25 cellular contexts compared by ENCODE assay signal in the genomic region with DNA sequence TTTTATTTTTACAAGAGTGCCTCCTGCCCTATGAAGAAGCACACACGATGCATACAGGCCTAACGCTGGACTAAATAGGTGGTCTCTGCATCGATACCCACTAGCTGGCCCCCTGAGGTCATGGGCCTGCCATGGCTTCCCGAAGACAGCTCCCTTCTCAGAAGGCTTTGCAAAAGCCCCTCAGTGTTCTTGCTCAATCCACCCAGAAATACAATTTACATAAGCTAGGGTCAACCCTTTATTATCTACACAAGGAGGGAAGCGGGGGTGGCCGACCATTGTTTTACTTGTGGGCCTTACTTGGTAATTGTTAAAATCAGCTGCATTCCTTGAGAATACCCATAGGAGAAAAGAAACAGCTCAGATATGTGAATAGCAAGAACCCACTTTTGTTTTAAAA. TPM values are rescaled to one million over a fixed set of nuclear protein-coding genes. Genes with fewer than 3 reads are reported as not detected.
DNase-seq lines count a peak whose midpoint lies in the region; ATAC-seq, FAIRE-seq and TF ChIP-seq lines count a peak whose summit lies in the region.
"Had no signal": no experiment of that assay in that cellular context is flagged by ENCODE, and none has a peak within 500 bp of the region (broad histone marks: within the 10 kb centered on the region; RNA-seq: fewer than 3 reads in every experiment).

No MANE protein-coding gene starts in this region.

- H3K56ac ChIP-seq in H1 (replicated peaks; ENCODE audit: insufficient read length, low read depth, low read length) = no peak overlapping the region

- H2BK5ac ChIP-seq in H1 (ENCODE audit: low read depth, low read length) = no peak overlapping the region; the same call in 1 of the 2 replicates
- H2BK5ac ChIP-seq in neuronal stem cell (ENCODE audit: low read length) = no peak overlapping the region

- H4K91ac ChIP-seq in H1 (replicated peaks; ENCODE audit: insufficient read length, low read length) (peak overlapping the region; percentile 73), neuronal stem cell (ENCODE audit: low read depth, low read length, poor library complexity) (no peak overlapping the region)

- no peak for TF ChIP-seq POLR2A in H1 (IDR thresholded peaks at IDR 0.05; ENCODE audit: control extremely low read depth in 1 of 2, low read depth in 2 of 2, low read length in 2 of 2)

- no peaks in the 10 kb centered on the region for H3K23me2 ChIP-seq in H1 (ENCODE audit: low read depth, low read length)

- no peak for ATAC-seq in HG03159 (IDR thresholded peaks at IDR 0.05; ENCODE audit: unreplicated experiment)
- ATAC-seq: body of pancreas, gastrocnemius medialis had no signal

- peak overlapping the region; percentile 72 for H3K27ac Mint-ChIP-seq in activated T-cell treated with anti-CD3 and anti-CD28 coated beads, Interleukin-2, amount 50 U/mL, for 24 hours

- no peaks in the 10 kb centered on the region for H3K27me3 Mint-ChIP-seq in activated T-cell treated with anti-CD3 and anti-CD28 coated beads, Interleukin-2, amount 50 U/mL, for 24 hours
- H3K27me3 Mint-ChIP-seq: activated CD4-positive, alpha-beta memory T cell treated with anti-CD3 and anti-CD28 coated beads for 36 hours; IgD-negative memory B cell had no signal

- no peak overlapping the region for H4K5ac ChIP-seq in H1 (ENCODE audit: insufficient read length, low read depth, low read length)

- peaks cover 3% of the 10 kb centered on the region in 2 experiments for H4K20me1 ChIP-seq in H1 (replicated peaks in 1 of 2; ENCODE audit: control insufficient read depth in 1 of 2, insufficient read depth in 2 of 2, low read length in 2 of 2)

- POLR2A ChIA-PET in H1 (lab: Charles Lee; ENCODE audit: partially characterized antibody) (interaction anchor here (0.6 to 1.4 kb wide), 5 partner anchors 12 to 107 kb away, joined by 3 to 4 read pairs (median 3); no protein-coding TSS in a partner anchor), RWPE1 (lab: Yijun Ruan, JAX; ENCODE audit: low non-redundant PET) (no interaction called here)

- TF ChIP-seq EP300 in H1 (IDR thresholded peaks at IDR 0.05; ENCODE audit: borderline replicate concordance in 1 of 2, low read depth in 2 of 2, low read length in 2 of 2) = no peak

- H2BK12ac ChIP-seq in H1 (ENCODE audit: low read depth, low read length) (peak overlapping the region; percentile 88; the same call in 1 of the 2 replicates), neuronal stem cell (ENCODE audit: low read length) (no peak overlapping the region)

- no peak for FAIRE-seq in H1 (lab: Jason Lieb, UNC)

- no peaks in the 10 kb centered on the region for H3K9me3 ChIP-seq in HUES64 (ENCODE audit: insufficient read depth, low read depth, low read length)
- no peaks in the 10 kb centered on the region for H3K9me3 ChIP-seq in H1 (ENCODE audit: insufficient read depth in 2 of 2, low read depth in 1 of 2, low read length in 1 of 2)
- H3K9me3 ChIP-seq in neuronal stem cell (replicated peaks in 1 of 2; ENCODE audit: control insufficient read depth in 2 of 2, insufficient read depth in 1 of 2, low read depth in 1 of 2, low read length in 2 of 2) = no peaks in the 10 kb centered on the region
- H3K9me3 ChIP-seq: body of pancreas, gastrocnemius medialis, SK-N-SH, spleen, thoracic aorta had no signal

- H3K23ac ChIP-seq in H1 (ENCODE audit: insufficient read length) (no peak overlapping the region), neuronal stem cell (ENCODE audit: low read depth, low read length, poor library complexity) (no peak overlapping the region)

- no peak overlapping the region for H2BK20ac ChIP-seq in H1 (ENCODE audit: low read length)

- peaks cover 55% of the 10 kb centered on the region for H3K36me3 Mint-ChIP-seq in activated T-cell treated with anti-CD3 and anti-CD28 coated beads, Interleukin-2, amount 50 U/mL, for 24 hours (ENCODE audit: low read depth)

- CTCF ChIA-PET in H1 (lab: Charles Lee; ENCODE audit: partially characterized antibody) = interaction anchor here (0.8 to 2.2 kb wide), 11 partner anchors 8 to 121 kb away, joined by 3 to 11 read pairs (median 4); no protein-coding TSS in a partner anchor
- CTCF ChIA-PET in RWPE1 (lab: Yijun Ruan, JAX) = interaction anchor here (0.6 kb wide), 1 partner anchor 56 kb away, joined by 3 read pairs; no protein-coding TSS in a partner anchor

- H3K27me3 ChIP-seq in HUES64 (ENCODE audit: insufficient read depth, low read length) = no peaks in the 10 kb centered on the region
- H3K27me3 ChIP-seq in H1 (replicated peaks in 1 of 4; ENCODE audit: control insufficient read depth in 3 of 4, extremely low read depth in 1 of 4, insufficient read depth in 3 of 4, low read length in 3 of 4) = peaks cover 0 to 1% (median 0%) of the 10 kb centered on the region in 4 experiments; a peak in 1 of 7 replicates
- H3K27me3 ChIP-seq in neuronal stem cell (ENCODE audit: control insufficient read depth in 3 of 3, insufficient read depth in 3 of 3, low read depth in 1 of 3, low read length in 3 of 3) = no peaks in the 10 kb centered on the region
- H3K27me3 ChIP-seq: body of pancreas, gastrocnemius medialis, spleen had no signal

- H2AFZ ChIP-seq in H1 (ENCODE audit: low read length) (no peak overlapping the region), neuronal stem cell (ENCODE audit: low read length) (no peak overlapping the region)

- TF ChIP-seq RAD21 in H1 (IDR thresholded peaks at IDR 0.05 in 1 of 2, conservative IDR thresholded peaks at IDR 0.05 in 1 of 2; ENCODE audit: low read depth in 2 of 2, low read length in 2 of 2) = no peak

- H2AK5ac ChIP-seq in H1 (ENCODE audit: low read depth, low read length) = no peak overlapping the region
- H2AK5ac ChIP-seq in neuronal stem cell (ENCODE audit: low read depth, low read length) = no peak overlapping the region

- H3K4me3 Mint-ChIP-seq in activated T-cell treated with anti-CD3 and anti-CD28 coated beads, Interleukin-2, amount 50 U/mL, for 24 hours = no peak overlapping the region
- H3K4me3 Mint-ChIP-seq: activated CD4-positive, alpha-beta memory T cell treated with anti-CD3 and anti-CD28 coated beads for 36 hours; activated T-cell treated with anti-CD3 and anti-CD28 coated beads, Interleukin-2, amount 50 U/mL, for 4 hours; IgD-negative memory B cell had no signal

- H2BK120ac ChIP-seq in H1 (replicated peaks; ENCODE audit: low read depth, low read length) (no peak overlapping the region), neuronal stem cell (ENCODE audit: low read depth, low read length) (no peak overlapping the region)

- H3K79me1 ChIP-seq in H1 (ENCODE audit: low read depth, low read length) (peaks cover 10% of the 10 kb centered on the region), neuronal stem cell (ENCODE audit: low read depth, low read length) (peaks cover 6% of the 10 kb centered on the region)

- H3K9me3 Mint-ChIP-seq in activated T-cell treated with anti-CD3 and anti-CD28 coated beads, Interleukin-2, amount 50 U/mL, for 24 hours = no peaks in the 10 kb centered on the region
- H3K9me3 Mint-ChIP-seq: activated CD4-positive, alpha-beta memory T cell treated with anti-CD3 and anti-CD28 coated beads for 36 hours; activated T-cell treated with anti-CD3 and anti-CD28 coated beads, Interleukin-2, amount 50 U/mL, for 4 hours; IgD-negative memory B cell had no signal

- DNase-seq in activated T-cell treated with anti-CD3 and anti-CD28 coated beads, Interleukin-2, amount 50 U/mL, for 24 hours = no peak
- no peak for DNase-seq in activated T-cell treated with anti-CD3 and anti-CD28 coated beads, Interleukin-2, amount 50 U/mL, for 1 hour
- DNase-seq in H1 (ENCODE audit: low read depth in 1 of 2, low spot score in 2 of 2) (no peak), neuronal stem cell (ENCODE audit: low spot score) (peak; percentile 20), RWPE1 (ENCODE audit: low spot score) (no peak), NCI-H526 treated with DMSO at 0.1 percent for 48 hours (lab: John Stamatoyannopoulos, UW) (no peak)
- DNase-seq: 8988T; activated T-cell treated with anti-CD3 and anti-CD28 coated beads, Interleukin-2, amount 50 U/mL, for 4 hours; body of pancreas; Calu3; effector CD8-positive, alpha-beta T cell; erythroblast; gastrocnemius medialis; NCI-H1417; NCI-H524 treated with DMSO at 0.1 percent for 48 hours; SK-N-SH; spleen; stimulated activated CD4-positive, alpha-beta T cell treated with anti-CD3 and anti-CD28 coated beads, Interleukin-4, amount 100 ng/mL, for 1 hour; stimulated activated naive CD4-positive, alpha-beta T cell had no signal

- H3K27ac ChIP-seq in HUES64 (ENCODE audit: low read depth, low read length) (peak overlapping the region; percentile 85), H1 (ENCODE audit: low read depth, low read length) (no peak overlapping the region), neuronal stem cell (replicated peaks; ENCODE audit: low read length) (no peak overlapping the region), RWPE1 (no peak overlapping the region)
- H3K27ac ChIP-seq: body of pancreas, gastrocnemius medialis, thoracic aorta had no signal

- peaks cover 0 to 47% of the 10 kb centered on the region in 2 experiments for H3K79me2 ChIP-seq in H1 (ENCODE audit: control insufficient read depth in 1 of 2, insufficient read depth in 2 of 2, low read length in 2 of 2)

- H3K14ac ChIP-seq in H1 (ENCODE audit: insufficient read length) (no peak overlapping the region), neuronal stem cell (ENCODE audit: low read length) (no peak overlapping the region)

- H3K4me3 ChIP-seq in HUES64 (ENCODE audit: low read length) = peak overlapping the region; percentile 22; the same call in 1 of the 2 replicates
- peak overlapping the region in 1 of 4 experiments; percentile 37; a peak in 2 of 8 replicates for H3K4me3 ChIP-seq in H1 (ENCODE audit: extremely low read depth in 1 of 4, insufficient read depth in 2 of 4, low read depth in 3 of 4, low read length in 4 of 4)
- no peak overlapping the region for H3K4me3 ChIP-seq in neuronal stem cell (ENCODE audit: low read length in 2 of 2)
- H3K4me3 ChIP-seq: body of pancreas, gastrocnemius medialis, lung, spleen, thoracic aorta had no signal

- no peak overlapping the region for H4K8ac ChIP-seq in H1 (ENCODE audit: extremely low read depth, insufficient read depth, low read length)
- H4K8ac ChIP-seq in neuronal stem cell (ENCODE audit: low read depth, low read length) = no peak overlapping the region

- no peak overlapping the region for H3K4ac ChIP-seq in H1 (replicated peaks; ENCODE audit: insufficient read length, low read depth, low read length)
- no peak overlapping the region for H3K4ac ChIP-seq in neuronal stem cell (ENCODE audit: low read length)

- H3K36me3 ChIP-seq in HUES64 (ENCODE audit: insufficient read depth, low read length) (peaks cover 27% of the 10 kb centered on the region), H1 (ENCODE audit: control insufficient read depth in 2 of 4, insufficient read depth in 4 of 4, low read length in 3 of 4) (peaks cover 0 to 6% (median 0%) of the 10 kb centered on the region in 4 experiments; a peak in 2 of 8 replicates), neuronal stem cell (replicated peaks in 1 of 2; ENCODE audit: control insufficient read depth in 2 of 2, insufficient read depth in 2 of 2, low read length in 2 of 2) (peaks cover under 1 to 40% of the 10 kb centered on the region in 2 donors)
- H3K36me3 ChIP-seq: gastrocnemius medialis, thoracic aorta had no signal

- H3K4me1 Mint-ChIP-seq in activated T-cell treated with anti-CD3 and anti-CD28 coated beads, Interleukin-2, amount 50 U/mL, for 24 hours (ENCODE audit: low read depth) = peaks cover 90% of the 10 kb centered on the region

- TF ChIP-seq CTCF in H1 (IDR thresholded peaks at IDR 0.05; ENCODE audit: control extremely low read depth in 1 of 3, insufficient read depth in 1 of 3, low read depth in 1 of 3, low read length in 3 of 3) (no peak), RWPE1 (conservative IDR thresholded peaks at IDR 0.05; ENCODE audit: low read depth) (no peak)

- WGBS in HUES64 = 13% methylated on average over 5 of the region's 6 CpGs
- WGBS in H1 (ENCODE audit: extremely low coverage in 1 of 2, insufficient coverage in 1 of 2, insufficient read length in 1 of 2, insufficient replicate concordance in 2 of 2, low coverage in 1 of 2, low lambda C conversion rate in 2 of 2, missing lambda C conversion rate in 1 of 2), 2 experiments = 5% methylated on average over 6 of the region's 6 CpGs; no CpG with 5 or more reads in 1 of the 2 experiments
- no CpG with 5 or more reads among the region's 6 CpGs for WGBS in neuronal stem cell (ENCODE audit: extremely low coverage in 2 of 2, insufficient read length in 2 of 2, insufficient replicate concordance in 1 of 2), 2 donors

- H3K9ac ChIP-seq in HUES64 (ENCODE audit: low read depth, low read length) (no peak overlapping the region; the same call in 1 of the 2 replicates), H1 (replicated peaks in 1 of 4; ENCODE audit: extremely low read depth in 1 of 4, low read depth in 3 of 4, low read length in 3 of 4) (no peak overlapping the region), neuronal stem cell (ENCODE audit: low read depth, low read length, poor library complexity) (no peak overlapping the region)
- H3K9ac ChIP-seq: SK-N-SH had no signal

- H3K18ac ChIP-seq in H1 (ENCODE audit: extremely low read depth, low read length) (no peak overlapping the region; the same call in 1 of the 2 replicates), neuronal stem cell (ENCODE audit: low read length) (no peak overlapping the region)

- H3K4me1 ChIP-seq in HUES64 (ENCODE audit: insufficient read depth, low read length) (peaks cover 48% of the 10 kb centered on the region), H1 (replicated peaks in 1 of 4; ENCODE audit: control insufficient read depth in 3 of 4, insufficient read depth in 4 of 4, low read length in 3 of 4) (peaks cover 16 to 31% (median 18%) of the 10 kb centered on the region in 4 experiments), neuronal stem cell (ENCODE audit: control insufficient read depth in 2 of 2, insufficient read depth in 1 of 2, low read depth in 1 of 2, low read length in 2 of 2) (peaks cover 11 to 24% of the 10 kb centered on the region in 2 donors)

- H3K4me2 ChIP-seq in H1 (ENCODE audit: insufficient read depth in 1 of 2, low read depth in 2 of 2, low read length in 2 of 2) (peak overlapping the region; percentile 64 to 74; a peak in 3 of 4 replicates), neuronal stem cell (ENCODE audit: insufficient read depth, low read length, poor library complexity, severe bottlenecking) (no peak overlapping the region)
- H3K4me2 ChIP-seq: SK-N-SH had no signal

- no peak overlapping the region for H2BK15ac ChIP-seq in H1 (ENCODE audit: low read length)
- no peak overlapping the region for H2BK15ac ChIP-seq in neuronal stem cell (ENCODE audit: low read length)

RNA-seq across cellular contexts. Expression of a gene that starts 28.5 kb away (rescaled TPM):
- polyA plus RNA-seq in HUES64 (2013, experiment 1 of 2) = 46.2 TPM
- polyA plus RNA-seq in HUES64 (2013, experiment 2 of 2) = 46.5 TPM
- total RNA-seq in H1 (2021; fragmentation: NEBNext Ultra II Directional; extraction: Animal tissue kit (Norgen Biotek cat#: 25700)) = 60.9 and 63.4 TPM in 2 replicates
- 43.8 and 44.5 TPM in 2 replicates for polyA plus RNA-seq in H1 (2011; rRNA removed)
- 51.9 TPM for polyA plus RNA-seq in H1 (2011; cell fraction: cytosol; rRNA removed)
- polyA plus RNA-seq in H1 (2011; cell fraction: nucleus; rRNA removed) = 81.3 TPM
- polyA plus RNA-seq in H1 (2012, experiment 1 of 2) = 50.4 to 58.6 TPM (median 54.2 TPM) in 4 replicates
- 20.3 TPM for polyA plus RNA-seq in H1 (2012, experiment 2 of 2)
- polyA plus RNA-seq in H1 (2013, experiment 1 of 2) = 73.3 TPM
- 86.5 TPM for polyA plus RNA-seq in H1 (2013, experiment 2 of 2)
- polyA minus RNA-seq in H1 (2011; rRNA and poly(A)+ RNA removed) = 100 and 131 TPM in 2 replicates
- polyA minus RNA-seq in H1 (2011; cell fraction: cytosol; rRNA and poly(A)+ RNA removed) = 47.3 TPM
- 112 TPM for polyA minus RNA-seq in H1 (2011; cell fraction: nucleus; rRNA and poly(A)+ RNA removed)
- 47.7 TPM for polyA plus RNA-seq in neuronal stem cell (2013, experiment 1 of 2)
- polyA plus RNA-seq in neuronal stem cell (2013, experiment 2 of 2) = 48.4 TPM
